Comparison of ENCODE assay signal across 8 cellular contexts in genomic region chr16:66603537-66604375, GRCh38. TPM values are rescaled to one million over a fixed set of nuclear protein-coding genes. Genes with fewer than 3 reads are reported as not detected.
DNase-seq lines count a peak whose midpoint lies in the region; ATAC-seq and TF ChIP-seq lines count a peak whose summit lies in the region.

No MANE protein-coding gene starts in this region.

- H3K27ac ChIP-seq in hepatocyte (peak overlapping the region; percentile 92), skeletal muscle tissue (ENCODE audit: low read depth, low read length) (peak overlapping the region; percentile 19)

- peak overlapping the region; percentile 44 to 92 for H3K27ac Mint-ChIP-seq in activated naive CD4-positive, alpha-beta T cell treated with anti-CD3 and anti-CD28 coated beads, Interleukin-2, amount 50 U/mL, for 72 hours

- H3K9me2 ChIP-seq in hepatocyte (replicated peaks; ENCODE audit: insufficient read depth): no peaks in the 10 kb centered on the region

- peaks cover 22% of the 10 kb centered on the region for H3K79me2 ChIP-seq in hepatocyte

- peak overlapping the region; percentile 64 for H2AFZ ChIP-seq in hepatocyte

- ATAC-seq in activated naive CD4-positive, alpha-beta T cell treated with anti-CD3 and anti-CD28 coated beads, Interleukin-2, amount 50 U/mL, for 72 hours: peak; percentile 64 to 72
- no peak for ATAC-seq in GM19463 (IDR thresholded peaks at IDR 0.05; ENCODE audit: unreplicated experiment)

- H3K27me3 ChIP-seq in hepatocyte: no peaks in the 10 kb centered on the region
- H3K27me3 ChIP-seq in skeletal muscle tissue (ENCODE audit: control insufficient read depth in 3 of 3, insufficient read depth in 3 of 3, low read length in 3 of 3): peaks cover 3 to 26% (median 18%) of the 10 kb centered on the region in 3 donors

- WGBS in hepatocyte (ENCODE audit: low lambda C conversion rate, missing lambda C conversion rate): 10% methylated on average over 25 of the region's 32 CpGs

- H3K36me3 ChIP-seq in hepatocyte (replicated peaks; ENCODE audit: insufficient read depth, low read depth) (no peaks in the 10 kb centered on the region), skeletal muscle tissue (ENCODE audit: control insufficient read depth in 3 of 3, insufficient read depth in 3 of 3, low read length in 3 of 3) (no peaks in the 10 kb centered on the region)

- H3K4me2 ChIP-seq in hepatocyte: peak overlapping the region; percentile 84

- H3K4me1 ChIP-seq in hepatocyte (ENCODE audit: insufficient read depth): peaks cover 12% of the 10 kb centered on the region
- H3K4me1 ChIP-seq in skeletal muscle tissue (ENCODE audit: control insufficient read depth in 3 of 3, insufficient read depth in 3 of 3, low read length in 3 of 3): peaks cover 14 to 24% (median 22%) of the 10 kb centered on the region in 3 donors

- no peak for TF ChIP-seq CTCF in hepatocyte (IDR thresholded peaks at IDR 0.05; ENCODE audit: poor library complexity)

- peaks cover 0 to 8% of the 10 kb centered on the region in 2 donors for H3K9me3 Mint-ChIP-seq in activated naive CD4-positive, alpha-beta T cell treated with anti-CD3 and anti-CD28 coated beads, Interleukin-2, amount 50 U/mL, for 72 hours

- H4K20me1 ChIP-seq in hepatocyte (ENCODE audit: insufficient read depth, poor library complexity, severe bottlenecking): peaks cover 16% of the 10 kb centered on the region

- H3K36me3 Mint-ChIP-seq in activated naive CD4-positive, alpha-beta T cell treated with anti-CD3 and anti-CD28 coated beads, Interleukin-2, amount 50 U/mL, for 72 hours: peaks cover 0 to 17% of the 10 kb centered on the region in 2 donors

- H3K9me3 ChIP-seq in hepatocyte (ENCODE audit: low read depth) (no peaks in the 10 kb centered on the region), skeletal muscle tissue (ENCODE audit: control insufficient read depth in 3 of 3, low read length in 3 of 3) (no peaks in the 10 kb centered on the region)

- H3K4me3 ChIP-seq in hepatocyte (peak overlapping the region; percentile 95), skeletal muscle tissue (ENCODE audit: low read length in 3 of 3) (peak overlapping the region; percentile 54 to 71 (median 70))

- peak overlapping the region; percentile 53 to 73 (median 61) for H3K9ac ChIP-seq in skeletal muscle tissue (ENCODE audit: low read depth in 1 of 3, low read length in 3 of 3)

- DNase-seq in DMS114 treated with DMSO at 0.1 percent for 48 hours (lab: John Stamatoyannopoulos, UW; ENCODE audit: unreplicated experiment) (peak; percentile 68), HT1080 (ENCODE audit: low read depth) (peak; percentile 41), SKM-1 (lab: John Stamatoyannopoulos, UW; ENCODE audit: unreplicated experiment) (peak; percentile 74), hepatocyte (ENCODE audit: low spot score) (peak; percentile 85), superior temporal gyrus (ENCODE audit: extremely low spot score) (no peak)
- peak; percentile 66 to 76 for DNase-seq in activated naive CD4-positive, alpha-beta T cell treated with anti-CD3 and anti-CD28 coated beads, Interleukin-2, amount 50 U/mL, for 72 hours (ENCODE audit: low spot score in 2 of 2)

RNA-seq across cellular contexts. Expression of gene CMTM3, which starts 0.7 kb away (rescaled TPM):
- 24.0 and 40.9 TPM in 2 replicates for total RNA-seq in HT1080 (2014; rRNA removed; shearing (Covaris generic))
- 56.1 and 57.6 TPM in 2 replicates for polyA plus RNA-seq in HT1080 (2015; cell fraction: cytosol; rRNA removed)
- polyA plus RNA-seq in HT1080 (2015; cell fraction: nucleus; rRNA removed): 23.2 and 25.7 TPM in 2 replicates
- 10 to 100 TPM; 40.0 to 74.0 TPM for total RNA-seq in activated naive CD4-positive, alpha-beta T cell treated with anti-CD3 and anti-CD28 coated beads, Interleukin-2, amount 50 U/mL, for 72 hours
- 28.3 and 32.5 TPM in 2 replicates for total RNA-seq in hepatocyte
- polyA plus RNA-seq in hepatocyte: 55.1 and 75.1 TPM in 2 replicates
- 23.0 TPM for total RNA-seq in skeletal muscle tissue

RNA-seq across cellular contexts. Expression of gene CMTM2, which starts 24.5 kb away (rescaled TPM):
- total RNA-seq in HT1080 (2014; rRNA removed; shearing (Covaris generic)): not detected in 2 replicates
- not detected in 2 replicates for polyA plus RNA-seq in HT1080 (2015; cell fraction: cytosol; rRNA removed)
- polyA plus RNA-seq in HT1080 (2015; cell fraction: nucleus; rRNA removed): 0.12 TPM in 1 of 2 replicates, not detected in the other
- total RNA-seq in activated naive CD4-positive, alpha-beta T cell treated with anti-CD3 and anti-CD28 coated beads, Interleukin-2, amount 50 U/mL, for 72 hours: 1 to 10 TPM in 1 of 2 donors, under 1 TPM in 1; 0.87 to 1.1 TPM
- total RNA-seq in hepatocyte (not detected in 2 replicates), skeletal muscle tissue (not detected)
- 0.32 and 0.60 TPM in 2 replicates for polyA plus RNA-seq in hepatocyte

RNA-seq across cellular contexts. Expression of gene CMTM1, which starts 37.5 kb away (rescaled TPM):
- total RNA-seq in HT1080 (2014; rRNA removed; shearing (Covaris generic)): 6.5 and 8.7 TPM in 2 replicates
- polyA plus RNA-seq in HT1080 (2015; cell fraction: cytosol; rRNA removed): 0.78 and 2.0 TPM in 2 replicates
- 1.5 and 2.8 TPM in 2 replicates for polyA plus RNA-seq in HT1080 (2015; cell fraction: nucleus; rRNA removed)
- total RNA-seq in activated naive CD4-positive, alpha-beta T cell treated with anti-CD3 and anti-CD28 coated beads, Interleukin-2, amount 50 U/mL, for 72 hours: 10 to 100 TPM; 13.0 to 13.1 TPM
- total RNA-seq in hepatocyte (1.4 TPM in 1 of 2 replicates, not detected in the other), skeletal muscle tissue (not detected)
- 1.8 and 2.9 TPM in 2 replicates for polyA plus RNA-seq in hepatocyte

RNA-seq across cellular contexts. Expression of gene CKLF, which starts 51.4 kb away (rescaled TPM):
- 78.1 and 100 TPM in 2 replicates for total RNA-seq in HT1080 (2014; rRNA removed; shearing (Covaris generic))
- 67.9 and 79.1 TPM in 2 replicates for polyA plus RNA-seq in HT1080 (2015; cell fraction: cytosol; rRNA removed)
- polyA plus RNA-seq in HT1080 (2015; cell fraction: nucleus; rRNA removed): 21.3 and 24.0 TPM in 2 replicates
- 100 to 1,000 TPM; 117 to 136 TPM for total RNA-seq in activated naive CD4-positive, alpha-beta T cell treated with anti-CD3 and anti-CD28 coated beads, Interleukin-2, amount 50 U/mL, for 72 hours
- total RNA-seq in hepatocyte (39.9 and 69.1 TPM in 2 replicates), skeletal muscle tissue (34.4 TPM)
- 50.7 and 53.5 TPM in 2 replicates for polyA plus RNA-seq in hepatocyte

RNA-seq across cellular contexts. Expression of gene TK2, which starts 53.8 kb away (rescaled TPM):
- 9.7 and 10.5 TPM in 2 replicates for total RNA-seq in HT1080 (2014; rRNA removed; shearing (Covaris generic))
- polyA plus RNA-seq in HT1080 (2015; cell fraction: cytosol; rRNA removed): 9.6 and 11.2 TPM in 2 replicates
- 12.3 and 13.5 TPM in 2 replicates for polyA plus RNA-seq in HT1080 (2015; cell fraction: nucleus; rRNA removed)
- 1 to 10 TPM; 2.7 to 9.1 TPM for total RNA-seq in activated naive CD4-positive, alpha-beta T cell treated with anti-CD3 and anti-CD28 coated beads, Interleukin-2, amount 50 U/mL, for 72 hours
- total RNA-seq in hepatocyte (14.3 and 15.9 TPM in 2 replicates), skeletal muscle tissue (11.5 TPM)
- 10.1 and 12.5 TPM in 2 replicates for polyA plus RNA-seq in hepatocyte
